Comparison of ENCODE assay signal across 8 cellular contexts in genomic region chr7:157432541-157432956, GRCh38.
DNase-seq lines count a peak whose midpoint lies in the region; ATAC-seq lines count a peak whose summit lies in the region.

No MANE protein-coding gene starts in this region.

- no peaks in the 10 kb centered on the region for H3K27me3 Mint-ChIP-seq in activated T-cell treated with anti-CD3 and anti-CD28 coated beads, Interleukin-2, amount 50 U/mL, for 72 hours (ENCODE audit: low read depth)
- peaks cover 31% of the 10 kb centered on the region for H3K27me3 Mint-ChIP-seq in stimulated activated memory B cell treated with anti-CD40 and anti-IgM and Interleukin-4, amounts not matched to agents 10 μg/mL and 1 μg/mL and 100 μg/mL, for 72 hours

- no peaks in the 10 kb centered on the region for H3K9me3 ChIP-seq in iPS-15b (ENCODE audit: control insufficient read depth, insufficient read depth, low read length)

- no peaks in the 10 kb centered on the region for H3K36me3 Mint-ChIP-seq in activated T-cell treated with anti-CD3 and anti-CD28 coated beads, Interleukin-2, amount 50 U/mL, for 72 hours (ENCODE audit: insufficient read depth in 2 of 2)
- no peaks in the 10 kb centered on the region for H3K36me3 Mint-ChIP-seq in stimulated activated memory B cell treated with anti-CD40 and anti-IgM and Interleukin-4, amounts not matched to agents 10 μg/mL and 1 μg/mL and 100 μg/mL, for 72 hours

- H3K4me1 Mint-ChIP-seq in activated T-cell treated with anti-CD3 and anti-CD28 coated beads, Interleukin-2, amount 50 U/mL, for 72 hours (ENCODE audit: low read depth), result peaks cover 18% of the 10 kb centered on the region
- H3K4me1 Mint-ChIP-seq in stimulated activated memory B cell treated with anti-CD40 and anti-IgM and Interleukin-4, amounts not matched to agents 10 μg/mL and 1 μg/mL and 100 μg/mL, for 72 hours, result peaks cover 15% of the 10 kb centered on the region

- no peaks in the 10 kb centered on the region for H3K27me3 ChIP-seq in iPS-15b (ENCODE audit: control insufficient read depth, insufficient read depth, low read length)

- H3K4me3 ChIP-seq in iPS-15b (ENCODE audit: low read depth, low read length), result peak overlapping the region; percentile 43

- in situ Hi-C loops in ACHN (cut with HindIII; ENCODE audit: low pct_ligation_motif_present, low pct_unique_long_range_greater_than_20kb, low sequenced_read_pairs) (no loop called here), G401 (cut with HindIII; ENCODE audit: low sequenced_read_pairs) (no loop called here)

- no peak overlapping the region for H3K27ac Mint-ChIP-seq in activated T-cell treated with anti-CD3 and anti-CD28 coated beads, Interleukin-2, amount 50 U/mL, for 72 hours
- no peak overlapping the region for H3K27ac Mint-ChIP-seq in stimulated activated memory B cell treated with anti-CD40 and anti-IgM and Interleukin-4, amounts not matched to agents 10 μg/mL and 1 μg/mL and 100 μg/mL, for 72 hours

- H3K4me1 ChIP-seq in iPS-15b (ENCODE audit: control insufficient read depth, insufficient read depth, low read length), result no peaks in the 10 kb centered on the region

- peak overlapping the region; percentile 60 for H3K9ac ChIP-seq in iPS-15b (ENCODE audit: low read depth, low read length)

- peak overlapping the region; percentile 55 to 69 for H3K4me3 Mint-ChIP-seq in activated T-cell treated with anti-CD3 and anti-CD28 coated beads, Interleukin-2, amount 50 U/mL, for 72 hours
- peak overlapping the region; percentile 26 for H3K4me3 Mint-ChIP-seq in stimulated activated memory B cell treated with anti-CD40 and anti-IgM and Interleukin-4, amounts not matched to agents 10 μg/mL and 1 μg/mL and 100 μg/mL, for 72 hours

- DNase-seq in ACHN (peak; percentile 71), G401 (ENCODE audit: low spot score) (peak; percentile 8), NCI-H2196 (lab: John Stamatoyannopoulos, UW; ENCODE audit: unreplicated experiment) (peak; percentile 65), pons (ENCODE audit: low spot score) (no peak)
- DNase-seq in activated T-cell treated with anti-CD3 and anti-CD28 coated beads, Interleukin-2, amount 50 U/mL, for 72 hours, result no peak

- peaks cover 5% of the 10 kb centered on the region for H3K36me3 ChIP-seq in iPS-15b (ENCODE audit: control insufficient read depth, insufficient read depth, low read length)

- no peaks in the 10 kb centered on the region for H3K9me3 Mint-ChIP-seq in activated T-cell treated with anti-CD3 and anti-CD28 coated beads, Interleukin-2, amount 50 U/mL, for 72 hours
- H3K9me3 Mint-ChIP-seq in stimulated activated memory B cell treated with anti-CD40 and anti-IgM and Interleukin-4, amounts not matched to agents 10 μg/mL and 1 μg/mL and 100 μg/mL, for 72 hours, result peaks cover 6% of the 10 kb centered on the region

- ATAC-seq in activated T-cell treated with anti-CD3 and anti-CD28 coated beads, Interleukin-2, amount 50 U/mL, for 72 hours (replicated peaks in 1 of 2), result peak; percentile 17 to 19
- no peak for ATAC-seq in stimulated activated memory B cell treated with anti-CD40 and anti-IgM and Interleukin-4, amounts not matched to agents 10 μg/mL and 1 μg/mL and 100 μg/mL, for 72 hours
- ATAC-seq in GM21381 (IDR thresholded peaks at IDR 0.05; ENCODE audit: unreplicated experiment), result no peak

Comparison
In these comparisons a context has a peak if more than half of its experiments do, and no peak if none do; other contexts are left out.
1. DNase-seq: peak in ACHN (single experiment), G401 (single experiment) and NCI-H2196 (single experiment); none in activated T-cell treated with anti-CD3 and anti-CD28 coated beads, Interleukin-2, amount 50 U/mL, for 72 hours (0 of 2) and pons (single experiment).
2. ATAC-seq: peak in activated T-cell treated with anti-CD3 and anti-CD28 coated beads, Interleukin-2, amount 50 U/mL, for 72 hours (2 of 2); none in stimulated activated memory B cell treated with anti-CD40 and anti-IgM and Interleukin-4, amounts not matched to agents 10 μg/mL and 1 μg/mL and 100 μg/mL, for 72 hours (single experiment) and GM21381 (single experiment).